8 cellular contexts compared by ENCODE assay signal in the genomic region with DNA sequence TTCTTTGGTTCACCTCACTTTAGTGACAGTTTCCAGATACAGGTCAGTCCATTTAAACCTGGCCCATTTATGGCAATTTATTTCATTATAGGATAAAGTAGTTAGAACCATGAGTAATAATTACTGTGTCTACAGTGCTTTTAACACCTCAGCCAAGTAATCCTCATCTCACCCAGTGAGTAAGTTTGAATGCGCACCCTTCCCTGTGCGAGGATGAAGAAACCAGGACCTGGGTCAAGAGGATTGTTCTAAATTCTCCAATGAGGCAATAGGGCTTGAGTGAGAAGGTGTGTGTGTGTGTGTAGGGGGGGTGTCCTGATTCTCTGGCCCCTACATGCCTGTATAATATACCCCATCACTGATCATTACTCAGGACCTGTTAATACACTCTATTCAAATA. TPM values are rescaled to one million over a fixed set of nuclear protein-coding genes. Genes with fewer than 3 reads are reported as not detected.
A peak's percentile ranks its signal among the peaks of the same experiment; 100 is the strongest.
DNase-seq lines count a peak whose midpoint lies in the region; ATAC-seq and TF ChIP-seq lines count a peak whose summit lies in the region.

No MANE protein-coding gene starts in this region.

- peaks cover 7% of the 10 kb centered on the region for H3K36me3 Mint-ChIP-seq in MCF 10A (ENCODE audit: insufficient read depth, unreplicated experiment)
- peaks cover 1% of the 10 kb centered on the region for H3K36me3 Mint-ChIP-seq in activated T-helper 1 cell treated with anti-CD3 and anti-CD28 coated beads, Interleukin-12 subunit alpha, Interleukin-12 subunit beta, Interleukin-2, Interleukin-4 antibody, amounts not matched to agents 30 ng/mL and 10 ng/mL and 1 ng/mL, durations not matched to agents 14 hours and 24 hours and 36 hours (ENCODE audit: low read depth)

- H3K9ac ChIP-seq in iPS-18a (ENCODE audit: low read length), result peak overlapping the region; percentile 50

- intact Hi-C loops in MCF 10A (cut with micrococcal nuclease), result no loop called here
- intact Hi-C loops in breast epithelium (cut with DNase I; ENCODE audit: low total_unique reads), result no loop called here
- intact Hi-C loops in activated T-helper 1 cell treated with anti-CD3 and anti-CD28 coated beads, Interleukin-12 subunit alpha, Interleukin-12 subunit beta, Interleukin-2, Interleukin-4 antibody, amounts not matched to agents 30 ng/mL and 10 ng/mL and 1 ng/mL, durations not matched to agents 14 hours and 24 hours and 36 hours (cut with micrococcal nuclease), result loop anchor here (2.0 to 10.0 kb wide), 4 partner anchors 50 to 280 kb away; no protein-coding TSS in a partner anchor
- intact Hi-C loops in tibial artery (cut with DNase I; ENCODE audit: low total_unique reads), result no loop called here

- peaks cover 26% of the 10 kb centered on the region for H3K4me1 Mint-ChIP-seq in MCF 10A (ENCODE audit: insufficient read depth, unreplicated experiment)
- peaks cover 23% of the 10 kb centered on the region for H3K4me1 Mint-ChIP-seq in activated T-helper 1 cell treated with anti-CD3 and anti-CD28 coated beads, Interleukin-12 subunit alpha, Interleukin-12 subunit beta, Interleukin-2, Interleukin-4 antibody, amounts not matched to agents 30 ng/mL and 10 ng/mL and 1 ng/mL, durations not matched to agents 14 hours and 24 hours and 36 hours (ENCODE audit: low read depth)

- no TSS peak for BruUV-seq in MCF 10A (replicated peaks; lab: Mats Ljungman, UMichigan)

- peak overlapping the region in 1 of 3 donors; percentile 91 for H3K4me3 ChIP-seq in breast epithelium
- H3K4me3 ChIP-seq in iPS-18a (ENCODE audit: low read length), result peak overlapping the region; percentile 91
- H3K4me3 ChIP-seq in tibial artery, result no peak overlapping the region

- CTCF ChIA-PET in MCF 10A (lab: Yijun Ruan, JAX), result interaction anchor here (1.2 to 1.3 kb wide), 2 partner anchors 15 to 27 kb away, joined by 4 to 5 read pairs; no protein-coding TSS in a partner anchor

- TF ChIP-seq POLR2A in breast epithelium (IDR thresholded peaks at IDR 0.05), result no peak

- H3K9me3 Mint-ChIP-seq in MCF 10A (ENCODE audit: unreplicated experiment), result no peaks in the 10 kb centered on the region
- H3K9me3 Mint-ChIP-seq in activated T-helper 1 cell treated with anti-CD3 and anti-CD28 coated beads, Interleukin-12 subunit alpha, Interleukin-12 subunit beta, Interleukin-2, Interleukin-4 antibody, amounts not matched to agents 30 ng/mL and 10 ng/mL and 1 ng/mL, durations not matched to agents 14 hours and 24 hours and 36 hours, result no peaks in the 10 kb centered on the region

- H3K9me3 ChIP-seq in breast epithelium (no peaks in the 10 kb centered on the region), iPS-18a (ENCODE audit: control insufficient read depth, low read depth, low read length) (no peaks in the 10 kb centered on the region), tibial artery (no peaks in the 10 kb centered on the region)

- no peak for TF ChIP-seq CTCF in MCF 10A (IDR thresholded peaks at IDR 0.05; ENCODE audit: unreplicated experiment)
- TF ChIP-seq CTCF in breast epithelium (IDR thresholded peaks at IDR 0.05), result no peak
- no peak for TF ChIP-seq CTCF in tibial artery (IDR thresholded peaks at IDR 0.05)

- peak overlapping the region in 1 of 2 donors; percentile 82 for H3K27ac ChIP-seq in breast epithelium
- no peak overlapping the region for H3K27ac ChIP-seq in iPS-18a (ENCODE audit: low read length)
- H3K27ac ChIP-seq in tibial artery, result peak overlapping the region; percentile 80 to 84

- no peak for ATAC-seq in HG03196 (IDR thresholded peaks at IDR 0.05; ENCODE audit: unreplicated experiment)

- no peaks in the 10 kb centered on the region for H3K27me3 Mint-ChIP-seq in MCF 10A (ENCODE audit: insufficient read depth, unreplicated experiment)
- H3K27me3 Mint-ChIP-seq in activated T-helper 1 cell treated with anti-CD3 and anti-CD28 coated beads, Interleukin-12 subunit alpha, Interleukin-12 subunit beta, Interleukin-2, Interleukin-4 antibody, amounts not matched to agents 30 ng/mL and 10 ng/mL and 1 ng/mL, durations not matched to agents 14 hours and 24 hours and 36 hours (ENCODE audit: insufficient read depth), result peaks cover 5% of the 10 kb centered on the region

- DNase-seq in MCF 10A (ENCODE audit: unreplicated experiment), result peak; percentile 32
- no peak for DNase-seq in breast epithelium (ENCODE audit: low spot score in 2 of 2)
- no peak for DNase-seq in activated T-helper 1 cell treated with anti-CD3 and anti-CD28 coated beads, Interleukin-12 subunit alpha, Interleukin-12 subunit beta, Interleukin-2, Interleukin-4 antibody, amounts not matched to agents 30 ng/mL and 10 ng/mL and 1 ng/mL, durations not matched to agents 14 hours and 24 hours and 36 hours (ENCODE audit: low spot score)
- no peak for DNase-seq in tibial artery
- no peak for DNase-seq in SW480 (ENCODE audit: low spot score)
- DNase-seq in stimulated activated CD4-positive, alpha-beta T cell treated with anti-CD3 and anti-CD28 coated beads, Interleukin-4, amount 100 ng/mL, for 1 hour, result no peak

- H3K27me3 ChIP-seq in breast epithelium, result no peaks in the 10 kb centered on the region
- peaks cover 11% of the 10 kb centered on the region for H3K27me3 ChIP-seq in iPS-18a (ENCODE audit: control insufficient read depth, insufficient read depth, low read length)
- no peaks in the 10 kb centered on the region for H3K27me3 ChIP-seq in tibial artery

- H3K4me1 ChIP-seq in breast epithelium (peaks cover 0 to 12% of the 10 kb centered on the region in 2 donors), iPS-18a (ENCODE audit: control insufficient read depth, low read depth, low read length) (peaks cover 30% of the 10 kb centered on the region), tibial artery (peaks cover 0 to 31% (median 22%) of the 10 kb centered on the region in 4 donors)

- H3K4me3 Mint-ChIP-seq in MCF 10A (ENCODE audit: unreplicated experiment), result peak overlapping the region; percentile 91
- H3K4me3 Mint-ChIP-seq in activated T-helper 1 cell treated with anti-CD3 and anti-CD28 coated beads, Interleukin-12 subunit alpha, Interleukin-12 subunit beta, Interleukin-2, Interleukin-4 antibody, amounts not matched to agents 30 ng/mL and 10 ng/mL and 1 ng/mL, durations not matched to agents 14 hours and 24 hours and 36 hours, result peak overlapping the region; percentile 76

- no peak overlapping the region for H3K27ac Mint-ChIP-seq in MCF 10A (ENCODE audit: low read depth, unreplicated experiment)
- no peak overlapping the region for H3K27ac Mint-ChIP-seq in activated T-helper 1 cell treated with anti-CD3 and anti-CD28 coated beads, Interleukin-12 subunit alpha, Interleukin-12 subunit beta, Interleukin-2, Interleukin-4 antibody, amounts not matched to agents 30 ng/mL and 10 ng/mL and 1 ng/mL, durations not matched to agents 14 hours and 24 hours and 36 hours

- H3K36me3 ChIP-seq in breast epithelium (no peaks in the 10 kb centered on the region), iPS-18a (ENCODE audit: control insufficient read depth, low read depth, low read length) (peaks cover 3% of the 10 kb centered on the region), tibial artery (no peaks in the 10 kb centered on the region)

- POLR2A ChIA-PET in MCF 10A (lab: Yijun Ruan, JAX), result no interaction called here

RNA-seq across cellular contexts. Expression of gene MYO1B, which starts 0.9 kb away (rescaled TPM):
- total RNA-seq in MCF 10A (2022) (204 and 241 TPM in 2 replicates), breast epithelium (10 to 100 TPM; 34.1 to 73.9 (median 63.9) TPM)
- 13.2 and 15.2 TPM in 2 replicates for total RNA-seq in activated T-helper 1 cell treated with anti-CD3 and anti-CD28 coated beads, Interleukin-12 subunit alpha, Interleukin-12 subunit beta, Interleukin-2, Interleukin-4 antibody, amounts not matched to agents 30 ng/mL and 10 ng/mL and 1 ng/mL, durations not matched to agents 14 hours and 24 hours and 36 hours
